Comparison of ENCODE assay signal across 10 cellular contexts in genomic region chr18:69978743-69979715, GRCh38. TPM values are rescaled to one million over a fixed set of nuclear protein-coding genes. Genes with fewer than 3 reads are reported as not detected.
DNase-seq lines count a peak whose midpoint lies in the region; ATAC-seq and TF ChIP-seq lines count a peak whose summit lies in the region.
"Had no signal": no experiment of that assay in that cellular context is flagged by ENCODE, and none has a peak within 500 bp of the region (broad histone marks: within the 10 kb centered on the region; RNA-seq: fewer than 3 reads in every experiment).

No MANE protein-coding gene starts in this region.

- H3K27me3 ChIP-seq in H9 (ENCODE audit: insufficient read depth, low read length), result no peaks in the 10 kb centered on the region
- H3K27me3 ChIP-seq in right lobe of liver, result no peaks in the 10 kb centered on the region
- H3K27me3 ChIP-seq: neutrophil had no signal

- no peaks in the 10 kb centered on the region for H4K20me1 ChIP-seq in H9 (ENCODE audit: control insufficient read depth, insufficient read depth, insufficient read length)

- H3K23ac ChIP-seq in H9 (ENCODE audit: insufficient read length, low read depth, low read length), result no peak overlapping the region

- no peak overlapping the region for H3K4me3 ChIP-seq in right lobe of liver

- no peak overlapping the region for H2BK15ac ChIP-seq in H9 (ENCODE audit: low read depth, low read length)

- H3K36me3 ChIP-seq in right lobe of liver, result no peaks in the 10 kb centered on the region
- H3K36me3 ChIP-seq: neutrophil had no signal

- H3K4me2 ChIP-seq in H9 (ENCODE audit: insufficient read depth, insufficient read length, low read length), result no peak overlapping the region

- peak overlapping the region; percentile 57; the same call in 1 of the 2 replicates for H3K14ac ChIP-seq in H9 (ENCODE audit: insufficient read depth, low read length)

- no peak overlapping the region for H3K18ac ChIP-seq in H9 (ENCODE audit: insufficient read length, low read depth, low read length)

- no peak overlapping the region for H3T11ph ChIP-seq in H9 (ENCODE audit: low read length)

- peak overlapping the region in 1 of 3 experiments; percentile 89; a peak in 1 of 7 replicates for H3K27ac Mint-ChIP-seq in H9
- H3K27ac Mint-ChIP-seq in stimulated activated effector memory CD8-positive, alpha-beta T cell treated with anti-CD3 and anti-CD28 coated beads, Interleukin-12 subunit alpha, Interleukin-12 subunit beta, amount 100 ng/mL, for 72 hours, result peak overlapping the region; percentile 51

- TF ChIP-seq POLR2A in right lobe of liver (IDR thresholded peaks at IDR 0.05), result no peak

- no peak overlapping the region for H3K56ac ChIP-seq in H9 (ENCODE audit: insufficient read length, low read depth, low read length)

- H3K4me1 Mint-ChIP-seq in activated T-cell treated with anti-CD3 and anti-CD28 coated beads, Interleukin-2, amount 50 U/mL, for 4 hours (ENCODE audit: low read depth), result peaks cover 37% of the 10 kb centered on the region
- H3K4me1 Mint-ChIP-seq in H9, result peaks cover 27 to 29% of the 10 kb centered on the region in 2 experiments
- peaks cover 60% of the 10 kb centered on the region for H3K4me1 Mint-ChIP-seq in stimulated activated effector memory CD8-positive, alpha-beta T cell treated with anti-CD3 and anti-CD28 coated beads, Interleukin-12 subunit alpha, Interleukin-12 subunit beta, amount 100 ng/mL, for 72 hours

- peaks cover 16% of the 10 kb centered on the region for H3K9me3 Mint-ChIP-seq in activated T-cell treated with anti-CD3 and anti-CD28 coated beads, Interleukin-2, amount 50 U/mL, for 4 hours
- peaks cover 11 to 20% of the 10 kb centered on the region in 2 experiments for H3K9me3 Mint-ChIP-seq in H9
- peaks cover 14% of the 10 kb centered on the region for H3K9me3 Mint-ChIP-seq in stimulated activated effector memory CD8-positive, alpha-beta T cell treated with anti-CD3 and anti-CD28 coated beads, Interleukin-12 subunit alpha, Interleukin-12 subunit beta, amount 100 ng/mL, for 72 hours

- H4K5ac ChIP-seq in H9 (ENCODE audit: insufficient read length, low read depth, low read length), result no peak overlapping the region

- intact Hi-C loops in Right ventricle myocardium inferior (cut with DNase I) (no loop called here), right lobe of liver (cut with DNase I) (no loop called here)

- no peak overlapping the region for H2BK20ac ChIP-seq in H9 (ENCODE audit: low read depth, low read length, poor library complexity, severe bottlenecking)

- peak; percentile 67 to 75 for ATAC-seq in activated T-cell treated with anti-CD3 and anti-CD28 coated beads, Interleukin-2, amount 50 U/mL, for 4 hours
- peak; percentile 54 for ATAC-seq in HG03460 (IDR thresholded peaks at IDR 0.05; ENCODE audit: unreplicated experiment)
- peak; percentile 92 for ATAC-seq in stimulated activated effector memory CD8-positive, alpha-beta T cell treated with anti-CD3 and anti-CD28 coated beads, Interleukin-12 subunit alpha, Interleukin-12 subunit beta, amount 100 ng/mL, for 72 hours
- no peak for ATAC-seq in omental fat pad (ENCODE audit: low FRiP score)
- ATAC-seq in Right ventricle myocardium inferior, result no peak
- ATAC-seq in right lobe of liver, result no peak

- H2AK5ac ChIP-seq in H9 (ENCODE audit: insufficient read length, low read length), result no peak overlapping the region

- H2BK12ac ChIP-seq in H9 (ENCODE audit: insufficient read length, low read depth, low read length), result no peak overlapping the region

- H3K79me2 ChIP-seq in H9 (ENCODE audit: insufficient read depth, low read length), result no peaks in the 10 kb centered on the region

- H3K36me3 Mint-ChIP-seq in activated T-cell treated with anti-CD3 and anti-CD28 coated beads, Interleukin-2, amount 50 U/mL, for 4 hours (ENCODE audit: insufficient read depth), result peaks cover 24% of the 10 kb centered on the region
- peaks cover 4 to 20% (median 14%) of the 10 kb centered on the region in 3 experiments; a peak in 5 of 7 replicates for H3K36me3 Mint-ChIP-seq in H9 (ENCODE audit: insufficient read depth in 1 of 3, low read depth in 3 of 3)
- H3K36me3 Mint-ChIP-seq in stimulated activated effector memory CD8-positive, alpha-beta T cell treated with anti-CD3 and anti-CD28 coated beads, Interleukin-12 subunit alpha, Interleukin-12 subunit beta, amount 100 ng/mL, for 72 hours, result no peaks in the 10 kb centered on the region

- DNase-seq in activated T-cell treated with anti-CD3 and anti-CD28 coated beads, Interleukin-2, amount 50 U/mL, for 4 hours, result no peak
- no peak for DNase-seq in activated T-cell treated with anti-CD3 and anti-CD28 coated beads, Interleukin-2, amount 50 U/mL, for 1 hour
- no peak for DNase-seq in H9
- peak in 1 of 2 donors; percentile 61 for DNase-seq in stimulated activated effector memory CD8-positive, alpha-beta T cell treated with anti-CD3 and anti-CD28 coated beads, Interleukin-12 subunit alpha, Interleukin-12 subunit beta, amount 100 ng/mL, for 72 hours (ENCODE audit: low spot score in 2 of 2)
- no peak for DNase-seq in omental fat pad (ENCODE audit: low spot score)
- no peak for DNase-seq in Right ventricle myocardium inferior (ENCODE audit: missing footprints)
- DNase-seq in right lobe of liver, result no peak
- DNase-seq: NCI-H2227 treated with DMSO at 0.1 percent for 48 hours had no signal

- H3K23me2 ChIP-seq in H9 (ENCODE audit: insufficient read length, low read depth, low read length, poor library complexity, severe bottlenecking), result no peaks in the 10 kb centered on the region

- H3K4me1 ChIP-seq in H9 (ENCODE audit: insufficient read depth, low read length) (no peaks in the 10 kb centered on the region; the same call in none of the 2 replicates), right lobe of liver (no peaks in the 10 kb centered on the region)

- H3K9ac ChIP-seq in H9 (ENCODE audit: extremely low read depth, insufficient read length, low read length), result no peak overlapping the region

- no peaks in the 10 kb centered on the region for H3K9me3 ChIP-seq in H9 (ENCODE audit: control insufficient read depth, low read depth, low read length)
- H3K9me3 ChIP-seq in right lobe of liver, result no peaks in the 10 kb centered on the region
- H3K9me3 ChIP-seq: neutrophil had no signal

- H3K27ac ChIP-seq in H9 (ENCODE audit: insufficient read length, low read depth, low read length) (no peak overlapping the region), right lobe of liver (no peak overlapping the region)
- H3K27ac ChIP-seq: neutrophil had no signal

- H3K79me1 ChIP-seq in H9 (ENCODE audit: insufficient read depth, low read depth, low read length, poor library complexity, severe bottlenecking), result no peaks in the 10 kb centered on the region

- no peak overlapping the region for H4K91ac ChIP-seq in H9 (ENCODE audit: insufficient read length, low read depth, low read length)

- H2BK120ac ChIP-seq in H9 (ENCODE audit: low read depth, low read length, poor library complexity, severe bottlenecking), result no peak overlapping the region

- no peaks in the 10 kb centered on the region for H3K27me3 Mint-ChIP-seq in activated T-cell treated with anti-CD3 and anti-CD28 coated beads, Interleukin-2, amount 50 U/mL, for 4 hours (ENCODE audit: low read depth)
- no peaks in the 10 kb centered on the region; the same call in 1 of the 2 replicates for H3K27me3 Mint-ChIP-seq in H9 (ENCODE audit: low read depth)

- no peak overlapping the region for H4K8ac ChIP-seq in H9 (replicated peaks; ENCODE audit: insufficient read length, low read depth, low read length)

- TF ChIP-seq CTCF in H9 (conservative IDR thresholded peaks at IDR 0.05), result no peak
- no peak for TF ChIP-seq CTCF in omental fat pad (IDR thresholded peaks at IDR 0.05)
- TF ChIP-seq CTCF in right lobe of liver (IDR thresholded peaks at IDR 0.05), result no peak

- no peak overlapping the region for H3K4ac ChIP-seq in H9 (ENCODE audit: low read depth, low read length)

- H3K4me3 Mint-ChIP-seq in activated T-cell treated with anti-CD3 and anti-CD28 coated beads, Interleukin-2, amount 50 U/mL, for 4 hours, result no peak overlapping the region
- no peak overlapping the region for H3K4me3 Mint-ChIP-seq in H9
- H3K4me3 Mint-ChIP-seq in stimulated activated effector memory CD8-positive, alpha-beta T cell treated with anti-CD3 and anti-CD28 coated beads, Interleukin-12 subunit alpha, Interleukin-12 subunit beta, amount 100 ng/mL, for 72 hours, result peak overlapping the region; percentile 45

- H2BK5ac ChIP-seq in H9 (ENCODE audit: insufficient read length, low read length), result no peak overlapping the region

- no peak overlapping the region for H2AFZ ChIP-seq in H9 (ENCODE audit: low read length)

- no CpG with 5 or more reads among the region's 13 CpGs for WGBS in H9 (ENCODE audit: extremely low coverage, insufficient read length, low lambda C conversion rate)
- 72% methylated on average over 8 of the region's 13 CpGs for WGBS in right lobe of liver (ENCODE audit: insufficient coverage, low coverage, low lambda C conversion rate, missing lambda C conversion rate)

RNA-seq across cellular contexts. Expression of gene CD226, which starts 31.4 kb away (rescaled TPM):
- total RNA-seq in activated T-cell treated with anti-CD3 and anti-CD28 coated beads, Interleukin-2, amount 50 U/mL, for 4 hours, result 100 to 1,000 TPM; 129 to 168 (median 129) TPM
- 0.04 TPM in 1 of 2 replicates, not detected in the other for total RNA-seq in H9 (2021)
- total RNA-seq in omental fat pad, result 1 to 10 TPM; 1.9 to 4.3 (median 3.0) TPM
- 0.95 TPM for total RNA-seq in Right ventricle myocardium inferior
- total RNA-seq in right lobe of liver, result 1 to 10 TPM in 5 of 6 experiments, under 1 TPM in 1; 0.68 to 3.8 (median 2.1) TPM

Comparison
In these comparisons a context has a peak if more than half of its experiments do, and no peak if none do; other contexts are left out.
1. ATAC-seq: peak in activated T-cell treated with anti-CD3 and anti-CD28 coated beads, Interleukin-2, amount 50 U/mL, for 4 hours (2 of 2), HG03460 (single experiment) and stimulated activated effector memory CD8-positive, alpha-beta T cell treated with anti-CD3 and anti-CD28 coated beads, Interleukin-12 subunit alpha, Interleukin-12 subunit beta, amount 100 ng/mL, for 72 hours (single experiment); none in omental fat pad (single experiment), Right ventricle myocardium inferior (single experiment) and right lobe of liver (0 of 4).
2. RNA of gene CD226, which starts 31.4 kb away (total RNA-seq): 129 to 168 TPM in activated T-cell treated with anti-CD3 and anti-CD28 coated beads, Interleukin-2, amount 50 U/mL, for 4 hours; 1.9 to 4.3 TPM in omental fat pad, 0.68 to 3.8 TPM in right lobe of liver, 0.95 TPM in Right ventricle myocardium inferior (single experiment) and 0.04 TPM in H9; every median in the first group is over 10 times any median in the second.